In genomic region chr13:50915562-50915961, GRCh38 we compare ENCODE assay signal across 9 cellular contexts. TPM values are rescaled to one million over a fixed set of nuclear protein-coding genes. Genes with fewer than 3 reads are reported as not detected.
DNase-seq lines count a peak whose midpoint lies in the region; ATAC-seq, FAIRE-seq and TF ChIP-seq lines count a peak whose summit lies in the region.
"Had no signal": no experiment of that assay in that cellular context is flagged by ENCODE, and none has a peak within 500 bp of the region (broad histone marks: within the 10 kb centered on the region; RNA-seq: fewer than 3 reads in every experiment).

No MANE protein-coding gene starts in this region.

- ATAC-seq in activated naive CD8-positive, alpha-beta T cell treated with anti-CD3 and anti-CD28 coated beads, Interleukin-2, amount 10 ng/mL, durations not matched to agents 7 days and 5 days (ENCODE audit: low read depth) = no peak
- ATAC-seq in stimulated activated naive CD8-positive, alpha-beta T cell treated with anti-CD3 and anti-CD28 coated beads, Interleukin-15, amount 100 ng/mL, for 72 hours = no peak

- H3K4me1 Mint-ChIP-seq in activated naive CD8-positive, alpha-beta T cell treated with anti-CD3 and anti-CD28 coated beads, Interleukin-2, amount 10 ng/mL, durations not matched to agents 7 days and 5 days = peaks cover 61% of the 10 kb centered on the region
- peaks cover 78% of the 10 kb centered on the region for H3K4me1 Mint-ChIP-seq in stimulated activated naive CD8-positive, alpha-beta T cell treated with anti-CD3 and anti-CD28 coated beads, Interleukin-15, amount 100 ng/mL, for 72 hours
- peaks cover 31% of the 10 kb centered on the region for H3K4me1 Mint-ChIP-seq in Calu3 (ENCODE audit: low read depth, unreplicated experiment)

- intact Hi-C loops in Calu3 (cut with micrococcal nuclease; ENCODE audit: unreplicated experiment) = loop anchor here (10.0 kb wide), 1 partner anchor 941 kb away; no protein-coding TSS in a partner anchor

- peak overlapping the region; percentile 44 for H3K27ac Mint-ChIP-seq in activated naive CD8-positive, alpha-beta T cell treated with anti-CD3 and anti-CD28 coated beads, Interleukin-2, amount 10 ng/mL, durations not matched to agents 7 days and 5 days
- no peak overlapping the region for H3K27ac Mint-ChIP-seq in stimulated activated naive CD8-positive, alpha-beta T cell treated with anti-CD3 and anti-CD28 coated beads, Interleukin-15, amount 100 ng/mL, for 72 hours
- no peak overlapping the region for H3K27ac Mint-ChIP-seq in Calu3 (ENCODE audit: unreplicated experiment)

- H3K9me3 Mint-ChIP-seq in activated naive CD8-positive, alpha-beta T cell treated with anti-CD3 and anti-CD28 coated beads, Interleukin-2, amount 10 ng/mL, durations not matched to agents 7 days and 5 days = peaks cover 2% of the 10 kb centered on the region
- H3K9me3 Mint-ChIP-seq in stimulated activated naive CD8-positive, alpha-beta T cell treated with anti-CD3 and anti-CD28 coated beads, Interleukin-15, amount 100 ng/mL, for 72 hours = no peaks in the 10 kb centered on the region
- no peaks in the 10 kb centered on the region for H3K9me3 Mint-ChIP-seq in Calu3 (ENCODE audit: low read depth, unreplicated experiment)

- BruUV-seq in Calu3 (replicated peaks; lab: Mats Ljungman, UMichigan) = no TSS peak

- no peak for TF ChIP-seq POLR2A in NB4 (IDR thresholded peaks at IDR 0.05; ENCODE audit: extremely low read depth, insufficient read length)

- peak; percentile 37 for TF ChIP-seq CTCF in NB4 (IDR thresholded peaks at IDR 0.05; ENCODE audit: low read depth, low read length)
- no peak for TF ChIP-seq CTCF in Calu3 (IDR thresholded peaks at IDR 0.05; ENCODE audit: unreplicated experiment)

- H3K4me3 Mint-ChIP-seq in activated naive CD8-positive, alpha-beta T cell treated with anti-CD3 and anti-CD28 coated beads, Interleukin-2, amount 10 ng/mL, durations not matched to agents 7 days and 5 days = peak overlapping the region; percentile 4
- peak overlapping the region; percentile 13 to 14 for H3K4me3 Mint-ChIP-seq in stimulated activated naive CD8-positive, alpha-beta T cell treated with anti-CD3 and anti-CD28 coated beads, Interleukin-15, amount 100 ng/mL, for 72 hours
- H3K4me3 Mint-ChIP-seq in Calu3 (ENCODE audit: low read depth, unreplicated experiment) = no peak overlapping the region

- no peaks in the 10 kb centered on the region for H3K27me3 Mint-ChIP-seq in activated naive CD8-positive, alpha-beta T cell treated with anti-CD3 and anti-CD28 coated beads, Interleukin-2, amount 10 ng/mL, durations not matched to agents 7 days and 5 days
- H3K27me3 Mint-ChIP-seq in stimulated activated naive CD8-positive, alpha-beta T cell treated with anti-CD3 and anti-CD28 coated beads, Interleukin-15, amount 100 ng/mL, for 72 hours = no peaks in the 10 kb centered on the region
- H3K27me3 Mint-ChIP-seq in Calu3 (ENCODE audit: unreplicated experiment) = no peaks in the 10 kb centered on the region

- no peak for FAIRE-seq in frontal cortex (lab: Jason Lieb, UNC)

- POLR2A ChIA-PET in activated naive CD8-positive, alpha-beta T cell treated with anti-CD3 and anti-CD28 coated beads, Interleukin-2, amount 10 ng/mL, durations not matched to agents 7 days and 5 days (lab: Charles Lee) = interaction anchor here (1.3 to 1.6 kb wide), 2 partner anchors 22 to 834 kb away, joined by 4 to 5 read pairs; no protein-coding TSS in a partner anchor

- H3K36me3 Mint-ChIP-seq in activated naive CD8-positive, alpha-beta T cell treated with anti-CD3 and anti-CD28 coated beads, Interleukin-2, amount 10 ng/mL, durations not matched to agents 7 days and 5 days = peaks cover 24% of the 10 kb centered on the region
- peaks cover 4% of the 10 kb centered on the region for H3K36me3 Mint-ChIP-seq in Calu3 (ENCODE audit: insufficient read depth, unreplicated experiment)

- peak overlapping the region; percentile 26 for H3K4me3 ChIP-seq in NB4 (ENCODE audit: low read depth, low read length)

- CTCF ChIA-PET in Calu3 (lab: Charles Lee) = interaction anchor here (0.5 kb wide), 1 partner anchor 66 kb away, joined by 4 read pairs; no protein-coding TSS in a partner anchor

- peak; percentile 16 for DNase-seq in activated naive CD4-positive, alpha-beta T cell treated with Interleukin-2 at 50 U/mL for 16 hours
- no peak for DNase-seq in activated naive CD4-positive, alpha-beta T cell (lab: John Stamatoyannopoulos, UW)
- peak; percentile 81 for DNase-seq in NB4 (ENCODE audit: low read depth)
- DNase-seq in activated naive CD8-positive, alpha-beta T cell treated with anti-CD3 and anti-CD28 coated beads, Interleukin-2, amount 10 ng/mL, durations not matched to agents 7 days and 5 days = no peak
- DNase-seq in stimulated activated naive CD8-positive, alpha-beta T cell treated with anti-CD3 and anti-CD28 coated beads, Interleukin-15, amount 100 ng/mL, for 72 hours = peak in 1 of 2 donors; percentile 26
- DNase-seq in frontal cortex (ENCODE audit: low spot score in 2 of 2) = no peak
- no peak for DNase-seq in Calu3
- DNase-seq in stimulated activated naive CD4-positive, alpha-beta T cell treated with Interleukin-2 at 50 U/mL for 16 hours (lab: John Stamatoyannopoulos, UW) = no peak
- DNase-seq: WERI-Rb-1 had no signal

RNA-seq across cellular contexts. Expression of gene RNASEH2B, which starts 6.0 kb away (rescaled TPM):
- 100 to 1,000 TPM; 101 to 103 TPM for total RNA-seq in activated naive CD8-positive, alpha-beta T cell treated with anti-CD3 and anti-CD28 coated beads, Interleukin-2, amount 10 ng/mL, durations not matched to agents 7 days and 5 days
- total RNA-seq in frontal cortex (424 TPM), Calu3 (2022) (24.2 and 28.1 TPM in 2 replicates)

Comparison
In these comparisons a context has a peak if more than half of its experiments do, and no peak if none do; other contexts are left out.
1. DNase-seq: peak in activated naive CD4-positive, alpha-beta T cell treated with Interleukin-2 at 50 U/mL for 16 hours (single experiment) and NB4 (single experiment); none in activated naive CD4-positive, alpha-beta T cell (0 of 4), activated naive CD8-positive, alpha-beta T cell treated with anti-CD3 and anti-CD28 coated beads, Interleukin-2, amount 10 ng/mL, durations not matched to agents 7 days and 5 days (single experiment), frontal cortex (0 of 2), Calu3 (single experiment) and stimulated activated naive CD4-positive, alpha-beta T cell treated with Interleukin-2 at 50 U/mL for 16 hours (single experiment).